In the genomic region with DNA sequence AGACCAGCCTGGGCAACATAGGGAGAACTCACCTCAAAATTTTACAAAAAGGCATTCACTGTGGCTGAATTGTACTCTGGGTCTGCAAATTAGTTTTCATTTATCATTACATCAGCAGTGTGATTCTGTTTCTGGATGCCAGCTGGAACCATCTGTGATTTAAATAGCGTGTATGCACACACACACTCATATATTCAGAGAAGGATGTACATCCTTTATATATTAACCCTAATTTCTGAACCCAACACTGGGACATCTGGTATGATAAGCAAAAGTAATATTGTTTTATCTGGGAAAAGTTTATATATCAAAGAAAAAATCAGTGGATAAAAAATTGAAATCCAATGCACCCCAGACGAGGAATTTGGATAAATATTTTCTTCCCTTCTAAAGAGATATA, we compare ENCODE assay signal across 17 cellular contexts. TPM values are rescaled to one million over a fixed set of nuclear protein-coding genes. Genes with fewer than 3 reads are reported as not detected.
A peak's percentile ranks its signal among the peaks of the same experiment; 100 is the strongest.
DNase-seq lines count a peak whose midpoint lies in the region; ATAC-seq and TF ChIP-seq lines count a peak whose summit lies in the region.
"Had no signal": no experiment of that assay in that cellular context is flagged by ENCODE, and none has a peak within 500 bp of the region (broad histone marks: within the 10 kb centered on the region; RNA-seq: fewer than 3 reads in every experiment).

No MANE protein-coding gene starts in this region.

- H2AFZ ChIP-seq in SK-N-SH (ENCODE audit: low read depth) (no peak overlapping the region), hepatocyte (no peak overlapping the region)
- H2AFZ ChIP-seq: GM23248 had no signal

- intact Hi-C loops in sciatic nerve (cut with DNase I), result no loop called here

- H3K9me3 ChIP-seq in BLaER1 treated with 17β-estradiol and CSF1 and Interleukin-3, amounts not matched to agents 10 nM and 100 nM (replicated peaks in 1 of 11), result peaks cover 0 to 7% (median 5%) of the 10 kb centered on the region in 11 experiments; a peak in 8 of 22 replicates
- H3K9me3 ChIP-seq in SK-N-SH, result no peaks in the 10 kb centered on the region
- no peaks in the 10 kb centered on the region for H3K9me3 ChIP-seq in hepatocyte (ENCODE audit: low read depth)

- TF ChIP-seq EP300 in SK-N-SH (IDR thresholded peaks at IDR 0.05; ENCODE audit: borderline replicate concordance in 1 of 2, low read depth in 1 of 2, low read length in 1 of 2), result peak in 1 of 2 experiments; percentile 94; a peak in 2 of 4 replicates

- H3K9me2 ChIP-seq in SK-N-SH (no peaks in the 10 kb centered on the region), hepatocyte (replicated peaks; ENCODE audit: insufficient read depth) (no peaks in the 10 kb centered on the region)

- CTCF ChIA-PET in SK-N-SH (lab: Yijun Ruan, JAX), result interaction anchor here (0.8 to 7.3 kb wide), 10 partner anchors 11 to 591 kb away, joined by 3 to 45 read pairs (median 6); a partner anchor contains a TSS

- peaks cover 49% of the 10 kb centered on the region for H3K4me1 Mint-ChIP-seq in type B pancreatic cell (ENCODE audit: unreplicated experiment)
- H3K4me1 Mint-ChIP-seq: CD4-positive, CD25-positive, alpha-beta regulatory T cell had no signal

- no peak overlapping the region for H3K4me3 ChIP-seq in BLaER1 treated with 17β-estradiol and CSF1 and Interleukin-3, amounts not matched to agents 10 nM and 100 nM
- no peak overlapping the region for H3K4me3 ChIP-seq in SK-N-SH (ENCODE audit: low read depth in 2 of 2, low read length in 1 of 2)
- no peak overlapping the region for H3K4me3 ChIP-seq in hepatocyte
- H3K4me3 ChIP-seq: GM23248 had no signal

- WGBS in SK-N-SH (ENCODE audit: low lambda C conversion rate), result 60% methylated on average over 2 of the region's 2 CpGs
- WGBS in hepatocyte (ENCODE audit: low lambda C conversion rate, missing lambda C conversion rate), result 67% methylated on average over 2 of the region's 2 CpGs

- H3K4me3 Mint-ChIP-seq in type B pancreatic cell, result no peak overlapping the region
- H3K4me3 Mint-ChIP-seq: CD4-positive, CD25-positive, alpha-beta regulatory T cell had no signal

- peaks cover 9% of the 10 kb centered on the region for H3F3A ChIP-seq in SK-N-SH (replicated peaks; ENCODE audit: insufficient read depth)

- DNase-seq in SK-N-SH (peak; percentile 49), hepatocyte (ENCODE audit: low spot score) (no peak), type B pancreatic cell (ENCODE audit: extremely low spot score, unreplicated experiment) (no peak), sciatic nerve (ENCODE audit: low spot score) (no peak), A172 (ENCODE audit: low spot score) (no peak)
- DNase-seq: CD4-positive, CD25-positive, alpha-beta regulatory T cell; GM23248; KG1; NCI-H1048; NCI-H2081; NCI-H774 had no signal

- peaks cover 7 to 30% (median 20%) of the 10 kb centered on the region in 10 experiments; a peak in 18 of 20 replicates for H3K4me1 ChIP-seq in BLaER1 treated with 17β-estradiol and CSF1 and Interleukin-3, amounts not matched to agents 10 nM and 100 nM
- H3K4me1 ChIP-seq in SK-N-SH (ENCODE audit: control insufficient read depth in 1 of 2, insufficient read depth in 2 of 2, low read depth in 1 of 2, low read length in 1 of 2) (peaks cover 27 to 46% of the 10 kb centered on the region in 2 experiments), hepatocyte (ENCODE audit: insufficient read depth) (peaks cover 56% of the 10 kb centered on the region)

- H4K20me1 ChIP-seq in BLaER1 treated with 17β-estradiol and CSF1 and Interleukin-3, amounts not matched to agents 10 nM and 100 nM, result no peaks in the 10 kb centered on the region
- H4K20me1 ChIP-seq in SK-N-SH (ENCODE audit: insufficient read depth), result no peaks in the 10 kb centered on the region
- H4K20me1 ChIP-seq in hepatocyte (ENCODE audit: insufficient read depth, poor library complexity, severe bottlenecking), result no peaks in the 10 kb centered on the region

- no peaks in the 10 kb centered on the region for H3K27me3 ChIP-seq in BLaER1 treated with 17β-estradiol and CSF1 and Interleukin-3, amounts not matched to agents 10 nM and 100 nM
- H3K27me3 ChIP-seq in SK-N-SH (ENCODE audit: insufficient read depth), result peaks cover 5% of the 10 kb centered on the region; the same call in 1 of the 2 replicates
- no peaks in the 10 kb centered on the region for H3K27me3 ChIP-seq in hepatocyte

- H3K36me3 Mint-ChIP-seq in type B pancreatic cell, result no peaks in the 10 kb centered on the region
- H3K36me3 Mint-ChIP-seq: CD4-positive, CD25-positive, alpha-beta regulatory T cell had no signal

- H3K79me2 ChIP-seq in SK-N-SH (ENCODE audit: insufficient read depth) (no peaks in the 10 kb centered on the region), hepatocyte (no peaks in the 10 kb centered on the region)

- no peaks in the 10 kb centered on the region for H3K9me3 Mint-ChIP-seq in type B pancreatic cell

- H3K27ac ChIP-seq in BLaER1 treated with 17β-estradiol and CSF1 and Interleukin-3, amounts not matched to agents 10 nM and 100 nM, result no peak overlapping the region
- H3K27ac ChIP-seq in SK-N-SH (ENCODE audit: low read depth in 2 of 2, low read length in 1 of 2) (peak overlapping the region in 1 of 2 experiments; percentile 93; a peak in 2 of 4 replicates), hepatocyte (peak overlapping the region; percentile 66)
- H3K27ac ChIP-seq: GM23248 had no signal

- H3K36me3 ChIP-seq in BLaER1 treated with 17β-estradiol and CSF1 and Interleukin-3, amounts not matched to agents 10 nM and 100 nM, result no peaks in the 10 kb centered on the region
- no peaks in the 10 kb centered on the region for H3K36me3 ChIP-seq in SK-N-SH (replicated peaks in 1 of 2; ENCODE audit: control insufficient read depth in 1 of 2, insufficient read depth in 2 of 2, low read length in 1 of 2)
- H3K36me3 ChIP-seq in hepatocyte (replicated peaks; ENCODE audit: insufficient read depth, low read depth), result no peaks in the 10 kb centered on the region

- TF ChIP-seq CTCF in SK-N-SH (IDR thresholded peaks at IDR 0.05), result no peak
- no peak for TF ChIP-seq CTCF in hepatocyte (IDR thresholded peaks at IDR 0.05; ENCODE audit: poor library complexity)
- no peak for TF ChIP-seq CTCF in type B pancreatic cell (conservative IDR thresholded peaks at IDR 0.05)

- POLR2A ChIA-PET in SK-N-SH (lab: Yijun Ruan, JAX), result no interaction called here

- no peak; the same call in 1 of the 2 replicates for TF ChIP-seq RAD21 in SK-N-SH (IDR thresholded peaks at IDR 0.05; ENCODE audit: low read length)

- peak overlapping the region; percentile 44 for H3K27ac Mint-ChIP-seq in type B pancreatic cell
- H3K27ac Mint-ChIP-seq: CD4-positive, CD25-positive, alpha-beta regulatory T cell had no signal

- H3K4me2 ChIP-seq in BLaER1 treated with 17β-estradiol and CSF1 and Interleukin-3, amounts not matched to agents 10 nM and 100 nM, result peak overlapping the region in 10 of 11 experiments; percentile 25 to 83 (median 74); a peak in 18 of 22 replicates
- H3K4me2 ChIP-seq in SK-N-SH (peak overlapping the region; percentile 49; the same call in 1 of the 2 replicates), hepatocyte (peak overlapping the region; percentile 25)

- no peak for ATAC-seq in sciatic nerve
- ATAC-seq in HG02642 (IDR thresholded peaks at IDR 0.05; ENCODE audit: poor library complexity, unreplicated experiment), result no peak
- ATAC-seq: HepG2 had no signal

- peaks cover 6% of the 10 kb centered on the region for H3K27me3 Mint-ChIP-seq in type B pancreatic cell

- H3K9ac ChIP-seq in BLaER1 treated with 17β-estradiol and CSF1 and Interleukin-3, amounts not matched to agents 10 nM and 100 nM, result no peak overlapping the region
- H3K9ac ChIP-seq in SK-N-SH, result no peak overlapping the region
- H3K9ac ChIP-seq: GM23248 had no signal

TF ChIP-seq in SK-N-SH, 30 proteins besides CTCF, POLR2A, EP300 and RAD21:
- TF ChIP-seq FOXM1 (IDR thresholded peaks at IDR 0.05; ENCODE audit: low read depth) (no peak), CHD2 (IDR thresholded peaks at IDR 0.05; ENCODE audit: low read length, partially characterized antibody) (peak; percentile 81), TCF12 (IDR thresholded peaks at IDR 0.05) (peak; percentile 41; the same call in 1 of the 2 replicates), GATA2 (CRISPR knock-in tag; IDR thresholded peaks at IDR 0.05) (peak; percentile 70), TAF1 (IDR thresholded peaks at IDR 0.05; ENCODE audit: borderline replicate concordance, low read depth, low read length) (no peak), RCOR1 (IDR thresholded peaks at IDR 0.05; ENCODE audit: low read length) (peak; percentile 89)

RNA-seq across cellular contexts. Expression of a gene that starts 33.8 kb away (rescaled TPM):
- not detected in 2 replicates for polyA plus RNA-seq in SK-N-SH (2012; rRNA removed)
- not detected in 2 replicates for polyA plus RNA-seq in SK-N-SH (2012; cell fraction: cytosol; rRNA removed)
- polyA plus RNA-seq in SK-N-SH (2012; cell fraction: nucleus; rRNA removed), result not detected in 2 replicates
- total RNA-seq in hepatocyte, result not detected in 2 replicates
- not detected in 2 replicates for polyA plus RNA-seq in hepatocyte
- total RNA-seq in type B pancreatic cell (ENCODE audit: low replicate concordance), result not detected in 2 replicates
- not detected for total RNA-seq in sciatic nerve
- total RNA-seq in A172 (2014; rRNA removed; shearing (Covaris generic)), result not detected in 2 replicates
- total RNA-seq: CD4-positive, CD25-positive, alpha-beta regulatory T cell; GM23248; HepG2; M059J; NCI-H460; SK-MEL-5 had no signal
- polyA plus RNA-seq: CD4-positive, CD25-positive, alpha-beta regulatory T cell; GM23248; HepG2 had no signal
